In the genomic region with DNA sequence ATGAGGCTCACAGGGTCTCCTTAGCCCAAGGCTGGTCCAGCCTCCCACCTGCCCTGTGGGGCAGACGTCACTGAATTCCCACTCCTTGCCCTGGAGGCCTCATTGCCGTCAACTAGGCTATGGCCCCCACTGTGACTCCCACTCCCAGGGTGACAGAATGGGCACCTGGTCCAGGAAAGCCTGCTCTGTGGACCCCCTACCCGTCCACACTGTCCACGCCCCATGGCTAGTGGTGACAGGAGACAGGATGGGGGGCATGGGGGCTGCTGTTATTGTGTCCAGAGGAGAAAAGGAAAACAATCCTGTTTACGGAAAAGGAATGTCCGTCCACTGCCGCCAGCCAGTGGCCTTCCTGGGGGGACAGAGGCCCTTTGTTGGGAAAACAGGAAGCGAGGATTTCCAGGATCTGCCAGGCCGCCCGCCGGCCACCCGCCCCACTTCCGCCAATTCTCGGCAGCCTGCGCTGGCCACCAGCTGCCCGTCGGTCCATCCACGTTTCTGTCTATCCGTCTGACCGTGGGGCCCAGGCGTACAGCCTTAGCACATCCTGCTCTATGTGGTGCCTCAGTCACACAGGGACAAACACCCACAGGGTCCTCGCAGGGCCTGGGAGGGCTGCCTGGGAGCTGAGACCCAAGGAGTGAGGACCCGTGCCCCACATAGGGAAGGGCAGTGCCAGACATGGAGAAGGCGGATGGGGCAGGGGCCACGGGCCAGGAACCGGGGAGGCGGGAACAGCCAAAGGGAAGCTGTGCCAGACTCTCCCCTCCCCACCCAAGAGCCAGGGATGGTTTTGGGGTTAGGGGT, we compare ENCODE assay signal across 1 cellular context.
TF ChIP-seq lines count a peak whose summit lies in the region.

No MANE protein-coding gene starts in this region.

TF ChIP-seq in endothelial cell of umbilical vein, 7 proteins besides CTCF, POLR2A, EP300 and RAD21 (continued from another document):
- TF ChIP-seq POLR2AphosphoS5 (IDR thresholded peaks at IDR 0.05; ENCODE audit: insufficient read depth, low read depth, low read length) = peak; percentile 95
- TF ChIP-seq MYC (IDR thresholded peaks at IDR 0.05; ENCODE audit: low read depth, low read length) = peak; percentile 81
- TF ChIP-seq, protein P1, sequence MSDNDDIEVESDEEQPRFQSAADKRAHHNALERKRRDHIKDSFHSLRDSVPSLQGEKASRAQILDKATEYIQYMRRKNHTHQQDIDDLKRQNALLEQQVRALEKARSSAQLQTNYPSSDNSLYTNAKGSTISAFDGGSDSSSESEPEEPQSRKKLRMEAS (IDR thresholded peaks at IDR 0.05; ENCODE audit: insufficient read depth, insufficient read length) = no peak
TF ChIP-seq in endothelial cell of umbilical vein: peak in this region for 3.
